Comparison of ENCODE assay signal across 8 cellular contexts in genomic region chr10:43128958-43129706, GRCh38. TPM values are rescaled to one million over a fixed set of nuclear protein-coding genes. Genes with fewer than 3 reads are reported as not detected.
DNase-seq lines count a peak whose midpoint lies in the region; ATAC-seq, FAIRE-seq and TF ChIP-seq lines count a peak whose summit lies in the region.

No MANE protein-coding gene starts in this region.

- H2AFZ ChIP-seq in MM.1S (ENCODE audit: low read length), result peak overlapping the region; percentile 64
- H2AFZ ChIP-seq in K562 (ENCODE audit: low read depth, low read length), result no peak overlapping the region

- 0% methylated on average over 6 of the region's 6 CpGs for WGBS in K562 (ENCODE audit: insufficient coverage, low coverage, missing lambda C conversion rate)
- 65 to 74% methylated on average over 6 of the region's 6 CpGs for WGBS in lower leg skin, 2 donors

- H3K4me3 ChIP-seq in MM.1S (ENCODE audit: low read length), result no peak overlapping the region
- H3K4me3 ChIP-seq in K562, result no peak overlapping the region
- no peak overlapping the region for H3K4me3 ChIP-seq in naive thymus-derived CD4-positive, alpha-beta T cell (ENCODE audit: low read length)
- H3K4me3 ChIP-seq in lower leg skin (ENCODE audit: low read depth, poor library complexity, severe bottlenecking), result no peak overlapping the region

- H3K27ac ChIP-seq in MM.1S (ENCODE audit: low read length) (peak overlapping the region; percentile 65), K562 (ENCODE audit: extremely low read depth, low read depth, low read length) (no peak overlapping the region)
- H3K27ac ChIP-seq in naive thymus-derived CD4-positive, alpha-beta T cell (ENCODE audit: low read depth, low read length), result no peak overlapping the region

- DNase-seq in activated CD4-positive, alpha-beta T cell treated with anti-CD3 and anti-CD28 coated beads, Interleukin-2, amount 10 ng/mL, durations not matched to agents 24 days and 14 days, result peak; percentile 85
- DNase-seq in activated CD4-positive, alpha-beta T cell treated with anti-CD3 and anti-CD28 coated beads, Interleukin-2, amount 50 U/mL, for 1 hour, result no peak
- DNase-seq in HCEC 1CT (peak; percentile 96), MM.1S (peak; percentile 72), K562 (ENCODE audit: extremely low read depth in 1 of 4, low spot score in 3 of 4) (peak; percentile 64 to 67 (median 66)), NCI-H1694 treated with DMSO at 0.1 percent for 48 hours (lab: John Stamatoyannopoulos, UW) (no peak), lower leg skin (ENCODE audit: low spot score in 2 of 2) (no peak)
- DNase-seq in naive thymus-derived CD4-positive, alpha-beta T cell, result peak in 1 of 9 donors; percentile 47

- H3K27me3 Mint-ChIP-seq in activated CD4-positive, alpha-beta T cell treated with anti-CD3 and anti-CD28 coated beads, Interleukin-2, amount 10 ng/mL, durations not matched to agents 24 days and 14 days, result no peaks in the 10 kb centered on the region
- H3K27me3 Mint-ChIP-seq in naive thymus-derived CD4-positive, alpha-beta T cell, result no peaks in the 10 kb centered on the region

- H3K27me3 ChIP-seq in MM.1S (replicated peaks; ENCODE audit: insufficient read depth, low read length) (no peaks in the 10 kb centered on the region), K562 (ENCODE audit: control insufficient read depth in 2 of 2, insufficient read depth in 2 of 2, low read length in 2 of 2) (peaks cover 46 to 63% of the 10 kb centered on the region in 2 experiments)
- H3K27me3 ChIP-seq in naive thymus-derived CD4-positive, alpha-beta T cell (ENCODE audit: control insufficient read depth in 2 of 2, insufficient read depth in 2 of 2, low read length in 2 of 2), result no peaks in the 10 kb centered on the region

- in situ Hi-C loops in K562 (cut with MboI), result no loop called here

- H3K4me2 ChIP-seq in MM.1S (ENCODE audit: low read depth, low read length) (peak overlapping the region; percentile 48; the same call in 1 of the 2 replicates), K562 (ENCODE audit: insufficient read depth, low read length) (no peak overlapping the region)

- H3K4me3 Mint-ChIP-seq in activated CD4-positive, alpha-beta T cell treated with anti-CD3 and anti-CD28 coated beads, Interleukin-2, amount 10 ng/mL, durations not matched to agents 24 days and 14 days, result peak overlapping the region; percentile 66
- H3K4me3 Mint-ChIP-seq in naive thymus-derived CD4-positive, alpha-beta T cell, result peak overlapping the region in 1 of 10 donors; percentile 73

- peak; percentile 60 for ATAC-seq in K562
- peak; percentile 86 for ATAC-seq in naive thymus-derived CD4-positive, alpha-beta T cell

- H3K9me2 ChIP-seq in MM.1S (replicated peaks; ENCODE audit: insufficient read depth, low read length), result no peaks in the 10 kb centered on the region

- CTCF ChIA-PET in K562 (lab: Yijun Ruan, JAX; ENCODE audit: low intra/inter-chr PET ratio), result no interaction called here
- CTCF ChIA-PET in naive thymus-derived CD4-positive, alpha-beta T cell (lab: Charles Lee), result no interaction called here

- no TSS peak for BruUV-seq in K562 (replicated peaks; lab: Mats Ljungman, UMichigan)

- no peaks in the 10 kb centered on the region for H3K36me3 Mint-ChIP-seq in activated CD4-positive, alpha-beta T cell treated with anti-CD3 and anti-CD28 coated beads, Interleukin-2, amount 10 ng/mL, durations not matched to agents 24 days and 14 days (ENCODE audit: low read depth)
- H3K36me3 Mint-ChIP-seq in naive thymus-derived CD4-positive, alpha-beta T cell, result no peaks in the 10 kb centered on the region

- H3K9me3 Mint-ChIP-seq in activated CD4-positive, alpha-beta T cell treated with anti-CD3 and anti-CD28 coated beads, Interleukin-2, amount 10 ng/mL, durations not matched to agents 24 days and 14 days, result no peaks in the 10 kb centered on the region
- no peaks in the 10 kb centered on the region for H3K9me3 Mint-ChIP-seq in naive thymus-derived CD4-positive, alpha-beta T cell

- TF ChIP-seq CTCF in MM.1S (IDR thresholded peaks at IDR 0.05; ENCODE audit: low read length) (no peak), K562 (IDR thresholded peaks at IDR 0.05 in 2 of 3, conservative IDR thresholded peaks at IDR 0.05 in 1 of 3; ENCODE audit: insufficient read depth in 2 of 3, low read depth in 1 of 3, low read length in 3 of 3) (no peak), lower leg skin (IDR thresholded peaks at IDR 0.05) (no peak)

- H3K9me1 ChIP-seq in K562 (ENCODE audit: control insufficient read depth, insufficient read depth, low read length), result no peaks in the 10 kb centered on the region

- H3K4me1 ChIP-seq in MM.1S (ENCODE audit: low read length) (peaks cover 34% of the 10 kb centered on the region), K562 (replicated peaks in 1 of 2; ENCODE audit: control insufficient read depth in 2 of 2, insufficient read depth in 2 of 2, low read length in 2 of 2) (peaks cover 2 to 9% of the 10 kb centered on the region in 2 experiments; a peak in 2 of 5 replicates)
- no peaks in the 10 kb centered on the region for H3K4me1 ChIP-seq in naive thymus-derived CD4-positive, alpha-beta T cell (ENCODE audit: control insufficient read depth in 2 of 2, insufficient read depth in 2 of 2, low read length in 2 of 2)

- H3K4me1 Mint-ChIP-seq in activated CD4-positive, alpha-beta T cell treated with anti-CD3 and anti-CD28 coated beads, Interleukin-2, amount 10 ng/mL, durations not matched to agents 24 days and 14 days, result peaks cover 60% of the 10 kb centered on the region
- peaks cover 0 to 81% (median 0%) of the 10 kb centered on the region in 7 donors for H3K4me1 Mint-ChIP-seq in naive thymus-derived CD4-positive, alpha-beta T cell

- no peaks in the 10 kb centered on the region for H3K36me3 ChIP-seq in MM.1S (replicated peaks; ENCODE audit: insufficient read depth, low read length)
- no peaks in the 10 kb centered on the region for H3K36me3 ChIP-seq in K562 (ENCODE audit: control insufficient read depth, insufficient read depth, low read length)
- no peaks in the 10 kb centered on the region for H3K36me3 ChIP-seq in naive thymus-derived CD4-positive, alpha-beta T cell (ENCODE audit: control insufficient read depth in 2 of 3, insufficient read depth in 3 of 3, low read length in 3 of 3)

- intact Hi-C loops in activated CD4-positive, alpha-beta T cell treated with anti-CD3 and anti-CD28 coated beads, Interleukin-2, amount 10 ng/mL, durations not matched to agents 24 days and 14 days (cut with micrococcal nuclease), result loop anchor here (1.0 to 10.0 kb wide), 6 partner anchors 8 to 686 kb away; partner anchors contain the start of gene CSGALNACT2
- intact Hi-C loops in K562 (cut with micrococcal nuclease), result no loop called here
- intact Hi-C loops in naive thymus-derived CD4-positive, alpha-beta T cell (cut with micrococcal nuclease), result loop anchor here in 1 of 2 donors (1.0 kb wide), 2 partner anchors 8 to 9 kb away; partner anchors contain the start of gene CSGALNACT2
- intact Hi-C loops in lower leg skin (cut with DNase I; ENCODE audit: low total_unique reads), result no loop called here

- TF ChIP-seq RAD21 in K562 (CRISPR knock-in tag; conservative IDR thresholded peaks at IDR 0.05 in 1 of 2, IDR thresholded peaks at IDR 0.05 in 1 of 2), result no peak

- H3K79me2 ChIP-seq in MM.1S (ENCODE audit: low read length) (no peaks in the 10 kb centered on the region), K562 (ENCODE audit: control insufficient read depth, insufficient read depth, low read length) (no peaks in the 10 kb centered on the region)

- H3F3A ChIP-seq in MM.1S (ENCODE audit: insufficient read depth, low read length), result peaks cover 11% of the 10 kb centered on the region

- no peaks in the 10 kb centered on the region for H4K20me1 ChIP-seq in MM.1S (ENCODE audit: insufficient read depth, low read length)
- H4K20me1 ChIP-seq in K562 (replicated peaks; ENCODE audit: control insufficient read depth, insufficient read depth, low read length), result no peaks in the 10 kb centered on the region

- H3K9ac ChIP-seq in MM.1S (ENCODE audit: low read length) (peak overlapping the region; percentile 17; the same call in 1 of the 2 replicates), K562 (ENCODE audit: insufficient read depth in 1 of 2, low read depth in 2 of 2, low read length in 2 of 2) (no peak overlapping the region)

- H3K27ac Mint-ChIP-seq in activated CD4-positive, alpha-beta T cell treated with anti-CD3 and anti-CD28 coated beads, Interleukin-2, amount 10 ng/mL, durations not matched to agents 24 days and 14 days, result peak overlapping the region; percentile 91
- H3K27ac Mint-ChIP-seq in naive thymus-derived CD4-positive, alpha-beta T cell, result peak overlapping the region in 3 of 9 donors; percentile 34 to 92 (median 35)

- POLR2A ChIA-PET in K562 (lab: Yijun Ruan, JAX), result interaction anchor here (0.8 kb wide), 1 partner anchor 10 kb away, joined by 4 read pairs; no protein-coding TSS in a partner anchor
- POLR2A ChIA-PET in naive thymus-derived CD4-positive, alpha-beta T cell (lab: Charles Lee), result no interaction called here

- H3K9me3 ChIP-seq in MM.1S (replicated peaks; ENCODE audit: insufficient read depth, low read length) (no peaks in the 10 kb centered on the region), K562 (replicated peaks; ENCODE audit: control insufficient read depth, insufficient read depth, low read depth, low read length) (no peaks in the 10 kb centered on the region)
- H3K9me3 ChIP-seq in naive thymus-derived CD4-positive, alpha-beta T cell (ENCODE audit: control insufficient read depth in 2 of 3, low read length in 3 of 3), result no peaks in the 10 kb centered on the region

- FAIRE-seq in K562 (lab: Jason Lieb, UNC), result peak; percentile 80

- TF ChIP-seq EP300 in K562 (IDR thresholded peaks at IDR 0.05; ENCODE audit: low read length), result no peak

- TF ChIP-seq POLR2A in K562 (conservative IDR thresholded peaks at IDR 0.05) (no peak), lower leg skin (IDR thresholded peaks at IDR 0.05) (no peak)

RNA-seq across cellular contexts. Expression of gene CSGALNACT2, which starts 9.1 kb away (rescaled TPM):
- 24.7 and 25.9 TPM in 2 replicates for total RNA-seq in activated CD4-positive, alpha-beta T cell treated with anti-CD3 and anti-CD28 coated beads, Interleukin-2, amount 10 ng/mL, durations not matched to agents 24 days and 14 days
- total RNA-seq in K562 (2011; cell fraction: chromatin; rRNA removed; ENCODE audit: low replicate concordance), result 3.4 and 12.8 TPM in 2 replicates
- total RNA-seq in K562 (2011; cell fraction: nucleolus; rRNA removed), result 2.3 and 3.8 TPM in 2 replicates
- total RNA-seq in K562 (2011; cell fraction: nucleoplasm; rRNA removed), result 5.7 and 8.4 TPM in 2 replicates
- total RNA-seq in K562 (2014; rRNA removed) (2.9 and 3.3 TPM in 2 replicates), K562 (2014; rRNA removed; fragmentation: Illumina TruSeq; extraction: Trizol) (3.5 and 4.3 TPM in 2 replicates), K562 (2015; rRNA removed; fragmentation: Illumina TruSeq; extraction: Trizol) (2.6 and 3.3 TPM in 2 replicates), K562 (2021) (4.3 and 4.4 TPM in 2 replicates), lower leg skin (10 to 100 TPM; 12.9 to 16.7 (median 15.4) TPM)
- polyA plus RNA-seq in K562 (2011; rRNA removed) (4.1 and 7.3 TPM in 2 replicates), K562 (2014; fragmentation: Illumina TruSeq; extraction: Trizol) (6.8 and 7.1 TPM in 2 replicates), K562 (2014; fragmentation: Nextera tagmentation; extraction: Ambion mirVana) (1 to 10 TPM; 1.4 to 1.9 TPM), K562 (2014; rRNA removed) (5.1 and 5.5 TPM in 2 replicates)
- 1.3 and 2.3 TPM in 2 replicates for polyA plus RNA-seq in K562 (2011; cell fraction: cytosol; rRNA removed)
- polyA plus RNA-seq in K562 (2011; cell fraction: nucleus; rRNA removed), result 5.2 and 6.5 TPM in 2 replicates
- polyA plus RNA-seq in K562 (2012), result 3.9 and 6.2 TPM in 2 replicates
- 5.2 and 7.4 TPM in 2 replicates for polyA minus RNA-seq in K562 (2011; rRNA and poly(A)+ RNA removed)
- 1.1 and 2.1 TPM in 2 replicates for polyA minus RNA-seq in K562 (2011; cell fraction: cytosol; rRNA and poly(A)+ RNA removed)
- polyA minus RNA-seq in K562 (2011; cell fraction: nucleus; rRNA and poly(A)+ RNA removed), result 2.3 and 2.8 TPM in 2 replicates
- total RNA-seq in naive thymus-derived CD4-positive, alpha-beta T cell, result 10 to 100 TPM; 47.3 to 57.5 (median 52.3) TPM
- 10 to 100 TPM; 19.0 to 23.0 TPM for polyA plus RNA-seq in naive thymus-derived CD4-positive, alpha-beta T cell

RNA-seq across cellular contexts. Expression of gene RET, which starts 52.3 kb away (rescaled TPM):
- total RNA-seq in activated CD4-positive, alpha-beta T cell treated with anti-CD3 and anti-CD28 coated beads, Interleukin-2, amount 10 ng/mL, durations not matched to agents 24 days and 14 days, result 0.12 and 0.62 TPM in 2 replicates
- total RNA-seq in K562 (2011; cell fraction: chromatin; rRNA removed; ENCODE audit: low replicate concordance), result not detected in 2 replicates
- not detected in 2 replicates for total RNA-seq in K562 (2011; cell fraction: nucleolus; rRNA removed)
- total RNA-seq in K562 (2011; cell fraction: nucleoplasm; rRNA removed), result not detected in 2 replicates
- 0.05 TPM in 1 of 2 replicates, not detected in the other for total RNA-seq in K562 (2014; rRNA removed)
- total RNA-seq in K562 (2014; rRNA removed; fragmentation: Illumina TruSeq; extraction: Trizol), result not detected in 2 replicates
- not detected in 2 replicates for total RNA-seq in K562 (2015; rRNA removed; fragmentation: Illumina TruSeq; extraction: Trizol)
- 0.04 TPM in 1 of 2 replicates, not detected in the other for total RNA-seq in K562 (2021)
- polyA plus RNA-seq in K562 (2011; rRNA removed), result not detected in 2 replicates
- polyA plus RNA-seq in K562 (2011; cell fraction: cytosol; rRNA removed), result not detected in 2 replicates
- polyA plus RNA-seq in K562 (2011; cell fraction: nucleus; rRNA removed), result not detected in 2 replicates
- polyA plus RNA-seq in K562 (2012), result not detected in 2 replicates
- polyA plus RNA-seq in K562 (2014; fragmentation: Illumina TruSeq; extraction: Trizol), result not detected in 2 replicates
- polyA plus RNA-seq in K562 (2014; fragmentation: Nextera tagmentation; extraction: Ambion mirVana), result not detected
- not detected in 2 replicates for polyA plus RNA-seq in K562 (2014; rRNA removed)
- polyA minus RNA-seq in K562 (2011; rRNA and poly(A)+ RNA removed), result not detected in 2 replicates
- polyA minus RNA-seq in K562 (2011; cell fraction: cytosol; rRNA and poly(A)+ RNA removed), result not detected in 2 replicates
- not detected in 2 replicates for polyA minus RNA-seq in K562 (2011; cell fraction: nucleus; rRNA and poly(A)+ RNA removed)
- total RNA-seq in naive thymus-derived CD4-positive, alpha-beta T cell, result under 1 TPM in 3 of 5 experiments, not detected in 2; 0.13 to 0.44 (median 0.20) TPM
- polyA plus RNA-seq in naive thymus-derived CD4-positive, alpha-beta T cell, result not detected
- total RNA-seq in lower leg skin, result 1 to 10 TPM in 2 of 4 donors, under 1 TPM in 2; 0.04 to 1.3 (median 0.87) TPM

Comparison
In these comparisons a context has a peak if more than half of its experiments do, and no peak if none do; other contexts are left out.
1. DNase-seq: peak in activated CD4-positive, alpha-beta T cell treated with anti-CD3 and anti-CD28 coated beads, Interleukin-2, amount 10 ng/mL, durations not matched to agents 24 days and 14 days (single experiment), HCEC 1CT (single experiment), MM.1S (single experiment) and K562 (4 of 4); none in activated CD4-positive, alpha-beta T cell treated with anti-CD3 and anti-CD28 coated beads, Interleukin-2, amount 50 U/mL, for 1 hour (single experiment), NCI-H1694 treated with DMSO at 0.1 percent for 48 hours (single experiment) and lower leg skin (0 of 2).